In genomic region chr16:5621826-5622225, GRCh38 we compare ENCODE assay signal across 15 cellular contexts.
"Had no signal": no experiment of that assay in that cellular context is flagged by ENCODE, and none has a peak within 500 bp of the region (broad histone marks: within the 10 kb centered on the region; RNA-seq: fewer than 3 reads in every experiment).

No MANE protein-coding gene starts in this region.

- H3K4me1 ChIP-seq: esophagus muscularis mucosa, foreskin keratinocyte, tibial artery, upper lobe of left lung, uterus had no signal

- H3K36me3 ChIP-seq: esophagus muscularis mucosa, neutrophil, tibial artery, upper lobe of left lung, uterus had no signal

- H3K27ac ChIP-seq: epithelial cell of prostate, esophagus muscularis mucosa, foreskin keratinocyte, neutrophil, tibial artery, upper lobe of left lung, uterus had no signal

- ATAC-seq: effector memory CD8-positive, alpha-beta T cell; foreskin keratinocyte; naive thymus-derived CD8-positive, alpha-beta T cell had no signal

- H3K27me3 ChIP-seq: foreskin keratinocyte, neutrophil, upper lobe of left lung, uterus had no signal

- H3K4me3 ChIP-seq: esophagus muscularis mucosa, tibial artery, upper lobe of left lung, uterus had no signal

- DNase-seq: effector memory CD8-positive, alpha-beta T cell; foreskin keratinocyte; kidney; naive thymus-derived CD8-positive, alpha-beta T cell; posterior cingulate gyrus; small intestine; stimulated activated CD4-positive, alpha-beta T cell treated with anti-CD3 and anti-CD28 coated beads, Interleukin-12 subunit alpha, Interleukin-12 subunit beta, amount 100 ng/mL, for 4 hours; stimulated activated CD4-positive, alpha-beta T cell treated with anti-CD3 and anti-CD28 coated beads, Interleukin-2, amount 100 ng/mL, for 48 hours; stimulated activated naive CD4-positive, alpha-beta T cell treated with Interleukin-2 at 50 U/mL for 16 hours; tibial artery; upper lobe of left lung; uterus had no signal

- H3K9me3 ChIP-seq: neutrophil, tibial artery, upper lobe of left lung, uterus had no signal
